18 cellular contexts compared by ENCODE assay signal in the genomic region with DNA sequence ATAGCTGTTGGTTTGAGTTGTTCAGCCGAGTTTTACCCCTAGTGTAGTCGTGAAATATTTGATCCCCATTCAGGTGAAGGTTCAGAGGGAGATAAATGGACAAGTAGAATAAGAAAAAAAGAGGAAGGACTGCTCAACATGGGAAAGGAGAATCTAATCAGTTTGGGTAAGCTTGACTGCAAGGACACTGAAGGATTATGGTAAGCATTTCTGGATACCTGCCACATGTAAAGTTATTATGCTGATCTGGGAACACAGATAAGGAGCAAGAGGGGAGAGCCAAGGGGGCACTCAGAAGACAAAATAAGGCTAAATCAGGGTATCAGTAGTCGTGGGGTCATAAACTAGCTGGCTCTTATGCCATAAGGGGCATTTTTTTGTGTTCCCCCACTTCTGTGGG.
"Had no signal": no experiment of that assay in that cellular context is flagged by ENCODE, and none has a peak within 500 bp of the region (broad histone marks: within the 10 kb centered on the region; RNA-seq: fewer than 3 reads in every experiment).

No MANE protein-coding gene starts in this region.

- DNase-seq: activated CD4-positive, alpha-beta T cell treated with anti-CD3 and anti-CD28 coated beads for 1 hour; activated CD4-positive, alpha-beta T cell treated with anti-CD3 and anti-CD28 coated beads, Interleukin-2, amount 50 U/mL, for 4 hours; activated effector memory CD4-positive, alpha-beta T cell treated with anti-CD3 and anti-CD28 coated beads, Interleukin-2, amount 50 U/mL, for 16 hours; activated naive CD4-positive, alpha-beta T cell treated with anti-CD3 and anti-CD28 coated beads, Interleukin-2, amount 50 U/mL, for 16 hours; activated T-cell treated with anti-CD3 and anti-CD28 coated beads, Interleukin-2, amount 50 U/mL, for 72 hours; dermis blood vessel endothelial cell; effector memory CD4-positive, alpha-beta T cell; esophagus squamous epithelium; left cardiac atrium; naive thymus-derived CD8-positive, alpha-beta T cell; stimulated activated CD4-positive, alpha-beta T cell treated with anti-CD3 and anti-CD28 coated beads, Interleukin-4, amount 100 ng/mL, for 1 hour; stimulated activated naive CD8-positive, alpha-beta T cell treated with anti-CD3 and anti-CD28 coated beads, Interleukin-15, amount 100 ng/mL, for 72 hours; T-helper 9 cell; WERI-Rb-1 had no signal

- H3K9me3 ChIP-seq: esophagus squamous epithelium, neutrophil had no signal

- H3K27ac ChIP-seq: esophagus squamous epithelium, neutrophil, WERI-Rb-1 had no signal

- ATAC-seq: activated T-cell treated with anti-CD3 and anti-CD28 coated beads, Interleukin-2, amount 50 U/mL, for 72 hours; left cardiac atrium; naive thymus-derived CD8-positive, alpha-beta T cell; sciatic nerve; stimulated activated naive CD8-positive, alpha-beta T cell treated with anti-CD3 and anti-CD28 coated beads, Interleukin-15, amount 100 ng/mL, for 72 hours had no signal

- H3K27ac Mint-ChIP-seq: activated T-cell treated with anti-CD3 and anti-CD28 coated beads, Interleukin-2, amount 50 U/mL, for 72 hours; stimulated activated naive CD8-positive, alpha-beta T cell treated with anti-CD3 and anti-CD28 coated beads, Interleukin-15, amount 100 ng/mL, for 72 hours; type B pancreatic cell had no signal

- H3K4me3 Mint-ChIP-seq: activated T-cell treated with anti-CD3 and anti-CD28 coated beads, Interleukin-2, amount 50 U/mL, for 72 hours; naive thymus-derived CD8-positive, alpha-beta T cell; stimulated activated naive CD8-positive, alpha-beta T cell treated with anti-CD3 and anti-CD28 coated beads, Interleukin-15, amount 100 ng/mL, for 72 hours; type B pancreatic cell had no signal

- H3K27me3 ChIP-seq: esophagus squamous epithelium, neutrophil had no signal

- H3K4me3 ChIP-seq: esophagus squamous epithelium, smooth muscle cell had no signal

- H3K4me1 Mint-ChIP-seq: naive thymus-derived CD8-positive, alpha-beta T cell had no signal

- H3K36me3 Mint-ChIP-seq: type B pancreatic cell had no signal

- H3K4me2 ChIP-seq: smooth muscle cell had no signal

- H3K36me3 ChIP-seq: WERI-Rb-1 had no signal

- H3K27me3 Mint-ChIP-seq: stimulated activated naive CD8-positive, alpha-beta T cell treated with anti-CD3 and anti-CD28 coated beads, Interleukin-15, amount 100 ng/mL, for 72 hours; type B pancreatic cell had no signal
